Comparison of ENCODE assay signal across 7 cellular contexts in genomic region chr22:39318507-39319283, GRCh38. TPM values are rescaled to one million over a fixed set of nuclear protein-coding genes. Genes with fewer than 3 reads are reported as not detected.
A peak's percentile ranks its signal among the peaks of the same experiment; 100 is the strongest.
DNase-seq lines count a peak whose midpoint lies in the region; ATAC-seq and TF ChIP-seq lines count a peak whose summit lies in the region.

No MANE protein-coding gene starts in this region.

- no peaks in the 10 kb centered on the region for H3K27me3 Mint-ChIP-seq in activated T-helper 2 cell treated with anti-CD3 and anti-CD28 coated beads, Interferon-gamma antibody, Interleukin-2, Interleukin-4, amounts not matched to agents 10 μg/mL and 5 μg/mL and 100 μg/mL, durations not matched to agents 14 hours and 24 hours and 36 hours (ENCODE audit: low read depth)

- H3K27me3 ChIP-seq in HUES6 (ENCODE audit: control insufficient read depth, insufficient read depth, low read length) (no peaks in the 10 kb centered on the region), sigmoid colon (no peaks in the 10 kb centered on the region)

- H3K36me3 ChIP-seq in HUES6 (ENCODE audit: control insufficient read depth, insufficient read depth, low read length), result peaks cover 55% of the 10 kb centered on the region
- peaks cover 30 to 46% (median 38%) of the 10 kb centered on the region in 4 donors for H3K36me3 ChIP-seq in sigmoid colon

- 1 to 6% methylated on average over 26 of the region's 26 CpGs for WGBS in sigmoid colon, 2 donors

- ATAC-seq in GM21367 (IDR thresholded peaks at IDR 0.05; ENCODE audit: unreplicated experiment), result peak; percentile 6
- ATAC-seq in left ventricle myocardium superior, result peak; percentile 24
- no peak for ATAC-seq in HG03460 (IDR thresholded peaks at IDR 0.05; ENCODE audit: unreplicated experiment)

- no peak for TF ChIP-seq CTCF in sigmoid colon (IDR thresholded peaks at IDR 0.05)

- H3K4me1 Mint-ChIP-seq in activated T-helper 2 cell treated with anti-CD3 and anti-CD28 coated beads, Interferon-gamma antibody, Interleukin-2, Interleukin-4, amounts not matched to agents 10 μg/mL and 5 μg/mL and 100 μg/mL, durations not matched to agents 14 hours and 24 hours and 36 hours (ENCODE audit: low read depth), result peaks cover 27% of the 10 kb centered on the region

- H3K9me3 ChIP-seq in HUES6 (ENCODE audit: control insufficient read depth, insufficient read depth, low read depth, low read length) (no peaks in the 10 kb centered on the region), sigmoid colon (no peaks in the 10 kb centered on the region)

- H3K27ac Mint-ChIP-seq in activated T-helper 2 cell treated with anti-CD3 and anti-CD28 coated beads, Interferon-gamma antibody, Interleukin-2, Interleukin-4, amounts not matched to agents 10 μg/mL and 5 μg/mL and 100 μg/mL, durations not matched to agents 14 hours and 24 hours and 36 hours, result peak overlapping the region; percentile 98

- peak overlapping the region; percentile 99 for H3K9ac ChIP-seq in HUES6 (ENCODE audit: low read length)

- intact Hi-C loops in activated T-helper 2 cell treated with anti-CD3 and anti-CD28 coated beads, Interferon-gamma antibody, Interleukin-2, Interleukin-4, amounts not matched to agents 10 μg/mL and 5 μg/mL and 100 μg/mL, durations not matched to agents 14 hours and 24 hours and 36 hours (cut with micrococcal nuclease), result loop anchor here (1.0 to 5.0 kb wide), 3 partner anchors 81 to 202 kb away; partner anchors contain the start of genes ATF4 and CBX7
- intact Hi-C loops in left ventricle myocardium superior (cut with micrococcal nuclease), result loop anchor here (5.0 kb wide), 1 partner anchor 146 kb away; no protein-coding TSS in a partner anchor
- intact Hi-C loops in sigmoid colon (cut with DNase I), result loop anchor here (2.0 to 5.0 kb wide), 5 partner anchors 166 to 616 kb away; partner anchors contain the start of genes APOBEC3C, CBX6, CBX7 and JOSD1

- H3K4me1 ChIP-seq in HUES6 (ENCODE audit: control insufficient read depth, insufficient read depth, low read length) (peaks cover 17% of the 10 kb centered on the region), sigmoid colon (peaks cover 0 to 56% (median 44%) of the 10 kb centered on the region in 4 donors)

- H3K9me3 Mint-ChIP-seq in activated T-helper 2 cell treated with anti-CD3 and anti-CD28 coated beads, Interferon-gamma antibody, Interleukin-2, Interleukin-4, amounts not matched to agents 10 μg/mL and 5 μg/mL and 100 μg/mL, durations not matched to agents 14 hours and 24 hours and 36 hours, result no peaks in the 10 kb centered on the region

- H3K4me3 ChIP-seq in HUES6 (ENCODE audit: low read depth, low read length) (peak overlapping the region; percentile 80), sigmoid colon (peak overlapping the region; percentile 61 to 83 (median 76))

- peaks cover 58% of the 10 kb centered on the region for H3K36me3 Mint-ChIP-seq in activated T-helper 2 cell treated with anti-CD3 and anti-CD28 coated beads, Interferon-gamma antibody, Interleukin-2, Interleukin-4, amounts not matched to agents 10 μg/mL and 5 μg/mL and 100 μg/mL, durations not matched to agents 14 hours and 24 hours and 36 hours (ENCODE audit: low read depth)

- H3K4me3 Mint-ChIP-seq in activated T-helper 2 cell treated with anti-CD3 and anti-CD28 coated beads, Interferon-gamma antibody, Interleukin-2, Interleukin-4, amounts not matched to agents 10 μg/mL and 5 μg/mL and 100 μg/mL, durations not matched to agents 14 hours and 24 hours and 36 hours (ENCODE audit: low read depth), result peak overlapping the region; percentile 98

- no peak for DNase-seq in activated T-helper 2 cell treated with anti-CD3 and anti-CD28 coated beads, Interferon-gamma antibody, Interleukin-2, Interleukin-4, amounts not matched to agents 10 μg/mL and 5 μg/mL and 100 μg/mL, durations not matched to agents 14 hours and 24 hours and 36 hours (ENCODE audit: low spot score)
- DNase-seq in left ventricle myocardium superior (no peak), sigmoid colon (no peak), SHP77 (lab: John Stamatoyannopoulos, UW) (no peak)

- no peak for TF ChIP-seq POLR2A in sigmoid colon (IDR thresholded peaks at IDR 0.05)

- H3K27ac ChIP-seq in HUES6 (ENCODE audit: low read depth, low read length) (peak overlapping the region; percentile 91), sigmoid colon (peak overlapping the region; percentile 92 to 99 (median 96))

- no peak for TF ChIP-seq EP300 in sigmoid colon (IDR thresholded peaks at IDR 0.05)

RNA-seq across cellular contexts. Expression of gene RPL3, which starts 0.7 kb away (rescaled TPM):
- total RNA-seq in activated T-helper 2 cell treated with anti-CD3 and anti-CD28 coated beads, Interferon-gamma antibody, Interleukin-2, Interleukin-4, amounts not matched to agents 10 μg/mL and 5 μg/mL and 100 μg/mL, durations not matched to agents 14 hours and 24 hours and 36 hours, result 2,214 and 2,255 TPM in 2 replicates
- total RNA-seq in left ventricle myocardium superior (319 TPM), sigmoid colon (1,000 to 10,000 TPM; 1,532 to 2,212 (median 2,076) TPM)
- 1,000 to 10,000 TPM; 2,602 to 4,917 (median 3,303) TPM for polyA plus RNA-seq in sigmoid colon

RNA-seq across cellular contexts. Expression of gene SYNGR1, which starts 31.1 kb away (rescaled TPM):
- total RNA-seq in activated T-helper 2 cell treated with anti-CD3 and anti-CD28 coated beads, Interferon-gamma antibody, Interleukin-2, Interleukin-4, amounts not matched to agents 10 μg/mL and 5 μg/mL and 100 μg/mL, durations not matched to agents 14 hours and 24 hours and 36 hours, result not detected in 2 replicates
- 41.3 TPM for total RNA-seq in left ventricle myocardium superior
- total RNA-seq in sigmoid colon, result 10 to 100 TPM; 14.5 to 29.4 (median 20.2) TPM
- polyA plus RNA-seq in sigmoid colon, result 1 to 10 TPM in 2 of 3 donors, under 1 TPM in 1; 0.69 to 8.4 (median 7.5) TPM

Comparison
In these comparisons a context has a peak if more than half of its experiments do, and no peak if none do; other contexts are left out.
1. RNA of gene SYNGR1, which starts 31.1 kb away (total RNA-seq): 41.3 TPM in left ventricle myocardium superior (single experiment) and 14.5 to 29.4 TPM in sigmoid colon; not detected in activated T-helper 2 cell treated with anti-CD3 and anti-CD28 coated beads, Interferon-gamma antibody, Interleukin-2, Interleukin-4, amounts not matched to agents 10 μg/mL and 5 μg/mL and 100 μg/mL, durations not matched to agents 14 hours and 24 hours and 36 hours; every median in the first group is over 10 times any median in the second.